ENCODE assay signal across 10 cellular contexts in the genomic region with DNA sequence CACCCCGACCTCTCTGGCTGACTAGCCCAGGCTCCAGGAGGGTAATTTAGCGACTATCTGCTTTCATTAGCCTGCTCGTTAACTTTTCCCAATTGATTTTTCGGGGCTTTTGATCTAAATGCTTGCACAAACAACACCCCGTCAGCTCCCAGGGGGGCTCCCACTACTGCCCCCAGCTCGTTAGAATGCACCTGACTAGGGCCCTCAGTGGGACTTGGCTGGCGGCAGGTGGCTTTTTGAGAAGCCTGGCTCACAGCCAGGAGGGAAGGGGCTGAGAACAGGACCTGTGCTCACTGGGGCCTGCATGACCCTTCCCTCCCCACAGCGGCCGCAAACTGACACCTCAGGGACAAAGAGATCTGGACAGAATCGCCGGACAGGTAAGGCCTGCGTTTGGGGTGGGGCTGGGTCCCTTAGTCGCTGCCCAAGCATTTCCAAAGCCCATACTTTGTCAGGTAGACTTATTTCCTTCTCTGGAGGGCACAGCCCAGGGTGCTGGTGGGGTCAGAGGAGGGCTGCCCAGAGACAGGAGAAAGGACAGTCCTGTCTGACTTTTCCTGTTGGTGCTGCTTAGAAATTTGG. TPM values are rescaled to one million over a fixed set of nuclear protein-coding genes. Genes with fewer than 3 reads are reported as not detected.
DNase-seq lines count a peak whose midpoint lies in the region; ATAC-seq and TF ChIP-seq lines count a peak whose summit lies in the region.
"Had no signal": no experiment of that assay in that cellular context is flagged by ENCODE, and none has a peak within 500 bp of the region (broad histone marks: within the 10 kb centered on the region; RNA-seq: fewer than 3 reads in every experiment).

No MANE protein-coding gene starts in this region.

- POLR2A ChIA-PET in activated CD4-positive, alpha-beta T cell treated with anti-CD3 and anti-CD28 coated beads for 36 hours (lab: Charles Lee), result interaction anchor here (0.7 to 1.4 kb wide), 4 partner anchors 8 to 414 kb away, joined by 3 to 5 read pairs (median 4); a partner anchor contains a TSS

- peaks cover 63% of the 10 kb centered on the region for H3K36me3 Mint-ChIP-seq in activated CD4-positive, alpha-beta T cell treated with anti-CD3 and anti-CD28 coated beads for 36 hours (ENCODE audit: low read depth)
- peaks cover 31% of the 10 kb centered on the region for H3K36me3 Mint-ChIP-seq in osteocyte (ENCODE audit: unreplicated experiment)

- no peak for ATAC-seq in activated CD4-positive, alpha-beta T cell treated with anti-CD3 and anti-CD28 coated beads for 36 hours
- no peak for ATAC-seq in GM18873 (IDR thresholded peaks at IDR 0.05; ENCODE audit: low FRiP score, unreplicated experiment)
- ATAC-seq: body of pancreas had no signal

- no peak for DNase-seq in activated CD4-positive, alpha-beta T cell treated with anti-CD3 and anti-CD28 coated beads for 36 hours
- DNase-seq in activated CD4-positive, alpha-beta T cell treated with anti-CD3 and anti-CD28 coated beads for 4 hours, result no peak
- DNase-seq in SK-N-MC (ENCODE audit: low read depth, low spot score) (no peak), trophoblast cell (no peak), osteocyte (ENCODE audit: extremely low spot score, unreplicated experiment) (no peak)
- DNase-seq: AML-193, body of pancreas, NCI-H1048 had no signal

- H2BK12ac ChIP-seq in trophoblast cell (ENCODE audit: low read length), result no peak overlapping the region

- intact Hi-C loops in activated CD4-positive, alpha-beta T cell treated with anti-CD3 and anti-CD28 coated beads for 36 hours (cut with DNase I, micrococcal nuclease), result no loop called here

- H3K4me1 Mint-ChIP-seq in activated CD4-positive, alpha-beta T cell treated with anti-CD3 and anti-CD28 coated beads for 36 hours, result peaks cover 82% of the 10 kb centered on the region
- peaks cover 3% of the 10 kb centered on the region for H3K4me1 Mint-ChIP-seq in osteocyte (ENCODE audit: unreplicated experiment)

- no peaks in the 10 kb centered on the region for H3K79me2 ChIP-seq in trophoblast cell (ENCODE audit: control insufficient read depth, insufficient read depth, low read length, poor library complexity)

- no peak overlapping the region for H2BK5ac ChIP-seq in trophoblast cell (ENCODE audit: low read depth, low read length, poor library complexity)

- no peak overlapping the region for H2BK120ac ChIP-seq in trophoblast cell (ENCODE audit: insufficient read depth, low read length, poor library complexity)

- H3K9me3 Mint-ChIP-seq in activated CD4-positive, alpha-beta T cell treated with anti-CD3 and anti-CD28 coated beads for 36 hours (ENCODE audit: low read depth), result no peaks in the 10 kb centered on the region
- no peaks in the 10 kb centered on the region for H3K9me3 Mint-ChIP-seq in osteocyte (ENCODE audit: unreplicated experiment)

- H3K14ac ChIP-seq in trophoblast cell (ENCODE audit: low read length), result no peak overlapping the region

- no peak overlapping the region for H4K91ac ChIP-seq in trophoblast cell (ENCODE audit: low read depth, low read length)

- H3K9ac ChIP-seq in SK-N-MC (ENCODE audit: insufficient read length) (no peak overlapping the region), trophoblast cell (ENCODE audit: low read length) (no peak overlapping the region)

- H3K4ac ChIP-seq in trophoblast cell (ENCODE audit: low read depth, low read length), result no peak overlapping the region

- peaks cover 0 to 2% of the 10 kb centered on the region in 2 experiments for H3K4me1 ChIP-seq in trophoblast cell (ENCODE audit: control insufficient read depth in 1 of 2, insufficient read depth in 2 of 2, low read length in 2 of 2)

- no peaks in the 10 kb centered on the region for H3K27me3 ChIP-seq in trophoblast cell (ENCODE audit: insufficient read depth, low read length)
- H3K27me3 ChIP-seq: body of pancreas had no signal

- no peaks in the 10 kb centered on the region for H3K79me1 ChIP-seq in trophoblast cell (ENCODE audit: low read length)

- H3K36me3 ChIP-seq in SK-N-MC (ENCODE audit: insufficient read depth, low read length) (peaks cover 70% of the 10 kb centered on the region), trophoblast cell (ENCODE audit: control insufficient read depth in 1 of 2, insufficient read depth in 2 of 2, low read length in 2 of 2) (peaks cover 66 to 74% of the 10 kb centered on the region in 2 experiments)

- no peak overlapping the region for H4K8ac ChIP-seq in trophoblast cell (ENCODE audit: low read depth, low read length)

- no peak overlapping the region for H2AFZ ChIP-seq in trophoblast cell (ENCODE audit: insufficient read depth, low read length, poor library complexity)

- H3K27ac Mint-ChIP-seq in activated CD4-positive, alpha-beta T cell treated with anti-CD3 and anti-CD28 coated beads for 36 hours, result peak overlapping the region; percentile 85
- H3K27ac Mint-ChIP-seq in osteocyte (ENCODE audit: unreplicated experiment), result no peak overlapping the region

- no peaks in the 10 kb centered on the region for H3K27me3 Mint-ChIP-seq in activated CD4-positive, alpha-beta T cell treated with anti-CD3 and anti-CD28 coated beads for 36 hours
- no peaks in the 10 kb centered on the region for H3K27me3 Mint-ChIP-seq in osteocyte (ENCODE audit: unreplicated experiment)

- H3K9me3 ChIP-seq in SK-N-MC (ENCODE audit: low read depth, low read length) (no peaks in the 10 kb centered on the region), trophoblast cell (ENCODE audit: insufficient read depth, low read depth, low read length) (no peaks in the 10 kb centered on the region)
- H3K9me3 ChIP-seq: body of pancreas had no signal

- H3K23ac ChIP-seq in trophoblast cell (ENCODE audit: low read length), result no peak overlapping the region

- H3K27ac ChIP-seq in SK-N-MC (peak overlapping the region; percentile 78; the same call in 1 of the 2 replicates), trophoblast cell (ENCODE audit: low read depth, low read length) (no peak overlapping the region)
- H3K27ac ChIP-seq: body of pancreas had no signal

- no CpG with 5 or more reads among the region's 13 CpGs for WGBS in trophoblast cell (ENCODE audit: extremely low coverage, insufficient coverage, insufficient read length)

- H2AK5ac ChIP-seq in trophoblast cell (ENCODE audit: low read length), result no peak overlapping the region

- peak overlapping the region; percentile 16 for H4K12ac ChIP-seq in trophoblast cell (ENCODE audit: low read depth, low read length)

- no peak for TF ChIP-seq CTCF in osteocyte (IDR thresholded peaks at IDR 0.05)

- no peak overlapping the region for H3K4me2 ChIP-seq in trophoblast cell (ENCODE audit: low read length)

- H3K4me3 ChIP-seq in SK-N-MC (no peak overlapping the region), trophoblast cell (ENCODE audit: low read depth, low read length) (no peak overlapping the region)
- H3K4me3 ChIP-seq: body of pancreas had no signal

- CTCF ChIA-PET in activated CD4-positive, alpha-beta T cell treated with anti-CD3 and anti-CD28 coated beads for 36 hours (lab: Charles Lee), result interaction anchor here (6.1 kb wide), 1 partner anchor 81 kb away, joined by 40 read pairs; no protein-coding TSS in a partner anchor

- no peak overlapping the region for H3K18ac ChIP-seq in trophoblast cell (ENCODE audit: low read length)

- no peak overlapping the region for H3K4me3 Mint-ChIP-seq in activated CD4-positive, alpha-beta T cell treated with anti-CD3 and anti-CD28 coated beads for 36 hours
- no peak overlapping the region for H3K4me3 Mint-ChIP-seq in osteocyte (ENCODE audit: unreplicated experiment)

RNA-seq across cellular contexts. Expression of a gene that starts 7.6 kb away (rescaled TPM):
- total RNA-seq in activated CD4-positive, alpha-beta T cell treated with anti-CD3 and anti-CD28 coated beads for 36 hours, result 1 to 10 TPM; 4.0 to 4.1 TPM
- 0.17 and 0.31 TPM in 2 replicates for polyA plus RNA-seq in trophoblast cell (2013)
- total RNA-seq in osteocyte, result not detected in 2 replicates
- total RNA-seq: body of pancreas had no signal

RNA-seq across cellular contexts. Expression of a gene that starts 9.4 kb away (rescaled TPM):
- total RNA-seq in activated CD4-positive, alpha-beta T cell treated with anti-CD3 and anti-CD28 coated beads for 36 hours, result 1,000 to 10,000 TPM; 2,342 to 3,204 TPM
- 2,902 and 2,904 TPM in 2 replicates for polyA plus RNA-seq in trophoblast cell (2013)
- total RNA-seq in osteocyte, result 1,810 and 1,837 TPM in 2 replicates

RNA-seq across cellular contexts. Expression of a gene that starts 13.5 kb away (rescaled TPM):
- 100 to 1,000 TPM; 231 to 276 TPM for total RNA-seq in activated CD4-positive, alpha-beta T cell treated with anti-CD3 and anti-CD28 coated beads for 36 hours
- polyA plus RNA-seq in trophoblast cell (2013), result 65.5 and 67.8 TPM in 2 replicates
- total RNA-seq in osteocyte, result 85.1 and 97.3 TPM in 2 replicates

RNA-seq across cellular contexts. Expression of a gene that starts 24.6 kb away (rescaled TPM):
- total RNA-seq in activated CD4-positive, alpha-beta T cell treated with anti-CD3 and anti-CD28 coated beads for 36 hours, result not detected
- polyA plus RNA-seq in trophoblast cell (2013), result not detected in 2 replicates
- total RNA-seq in osteocyte, result not detected in 2 replicates
- total RNA-seq: body of pancreas; T-helper 1 cell treated with Interleukin-12 subunit alpha and Interleukin-12 subunit beta and Interleukin-4 antibody, amounts not matched to agents 30 ng/mL and 1 ng/mL, for 36 hours had no signal

RNA-seq across cellular contexts. Expression of a gene that starts 25.0 kb away (rescaled TPM):
- total RNA-seq in activated CD4-positive, alpha-beta T cell treated with anti-CD3 and anti-CD28 coated beads for 36 hours, result not detected
- not detected in 2 replicates for polyA plus RNA-seq in trophoblast cell (2013)
- total RNA-seq in osteocyte, result not detected in 2 replicates
- total RNA-seq: body of pancreas; T-helper 1 cell treated with Interleukin-12 subunit alpha and Interleukin-12 subunit beta and Interleukin-4 antibody, amounts not matched to agents 30 ng/mL and 1 ng/mL, for 36 hours had no signal
